Comparison of ENCODE assay signal across 2 cellular contexts in the genomic region with DNA sequence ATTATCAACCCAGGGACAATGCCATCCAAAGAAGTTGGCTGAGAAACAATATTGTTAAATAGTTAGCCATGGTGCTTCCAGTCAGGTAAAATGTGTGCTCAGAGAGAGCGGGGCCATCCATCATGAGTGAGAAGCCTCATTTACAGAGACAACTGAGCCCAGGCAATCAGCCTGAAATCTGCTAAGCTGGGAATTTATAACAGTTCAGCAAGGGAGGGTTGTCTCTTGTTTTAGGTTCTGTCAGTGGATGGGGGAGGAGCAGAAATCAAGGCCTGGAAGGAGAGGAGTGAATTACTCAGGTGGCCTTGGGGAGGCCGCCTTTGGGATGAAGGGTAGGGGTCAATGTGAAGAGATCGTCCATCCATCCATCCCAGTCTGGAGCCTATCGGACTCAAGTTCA.
TF ChIP-seq lines count a peak whose summit lies in the region.

No MANE protein-coding gene starts in this region.

TF ChIP-seq in GM23338, 12 proteins besides CTCF, POLR2A, EP300 and RAD21:
- TF ChIP-seq JUNB (IDR thresholded peaks at IDR 0.05; ENCODE audit: unreplicated experiment) (no peak), ZNF331 (CRISPR knock-in tag; IDR thresholded peaks at IDR 0.05; ENCODE audit: low read depth) (no peak), ZNF114 (CRISPR knock-in tag; IDR thresholded peaks at IDR 0.05) (no peak)
- TF ChIP-seq, protein P1, sequence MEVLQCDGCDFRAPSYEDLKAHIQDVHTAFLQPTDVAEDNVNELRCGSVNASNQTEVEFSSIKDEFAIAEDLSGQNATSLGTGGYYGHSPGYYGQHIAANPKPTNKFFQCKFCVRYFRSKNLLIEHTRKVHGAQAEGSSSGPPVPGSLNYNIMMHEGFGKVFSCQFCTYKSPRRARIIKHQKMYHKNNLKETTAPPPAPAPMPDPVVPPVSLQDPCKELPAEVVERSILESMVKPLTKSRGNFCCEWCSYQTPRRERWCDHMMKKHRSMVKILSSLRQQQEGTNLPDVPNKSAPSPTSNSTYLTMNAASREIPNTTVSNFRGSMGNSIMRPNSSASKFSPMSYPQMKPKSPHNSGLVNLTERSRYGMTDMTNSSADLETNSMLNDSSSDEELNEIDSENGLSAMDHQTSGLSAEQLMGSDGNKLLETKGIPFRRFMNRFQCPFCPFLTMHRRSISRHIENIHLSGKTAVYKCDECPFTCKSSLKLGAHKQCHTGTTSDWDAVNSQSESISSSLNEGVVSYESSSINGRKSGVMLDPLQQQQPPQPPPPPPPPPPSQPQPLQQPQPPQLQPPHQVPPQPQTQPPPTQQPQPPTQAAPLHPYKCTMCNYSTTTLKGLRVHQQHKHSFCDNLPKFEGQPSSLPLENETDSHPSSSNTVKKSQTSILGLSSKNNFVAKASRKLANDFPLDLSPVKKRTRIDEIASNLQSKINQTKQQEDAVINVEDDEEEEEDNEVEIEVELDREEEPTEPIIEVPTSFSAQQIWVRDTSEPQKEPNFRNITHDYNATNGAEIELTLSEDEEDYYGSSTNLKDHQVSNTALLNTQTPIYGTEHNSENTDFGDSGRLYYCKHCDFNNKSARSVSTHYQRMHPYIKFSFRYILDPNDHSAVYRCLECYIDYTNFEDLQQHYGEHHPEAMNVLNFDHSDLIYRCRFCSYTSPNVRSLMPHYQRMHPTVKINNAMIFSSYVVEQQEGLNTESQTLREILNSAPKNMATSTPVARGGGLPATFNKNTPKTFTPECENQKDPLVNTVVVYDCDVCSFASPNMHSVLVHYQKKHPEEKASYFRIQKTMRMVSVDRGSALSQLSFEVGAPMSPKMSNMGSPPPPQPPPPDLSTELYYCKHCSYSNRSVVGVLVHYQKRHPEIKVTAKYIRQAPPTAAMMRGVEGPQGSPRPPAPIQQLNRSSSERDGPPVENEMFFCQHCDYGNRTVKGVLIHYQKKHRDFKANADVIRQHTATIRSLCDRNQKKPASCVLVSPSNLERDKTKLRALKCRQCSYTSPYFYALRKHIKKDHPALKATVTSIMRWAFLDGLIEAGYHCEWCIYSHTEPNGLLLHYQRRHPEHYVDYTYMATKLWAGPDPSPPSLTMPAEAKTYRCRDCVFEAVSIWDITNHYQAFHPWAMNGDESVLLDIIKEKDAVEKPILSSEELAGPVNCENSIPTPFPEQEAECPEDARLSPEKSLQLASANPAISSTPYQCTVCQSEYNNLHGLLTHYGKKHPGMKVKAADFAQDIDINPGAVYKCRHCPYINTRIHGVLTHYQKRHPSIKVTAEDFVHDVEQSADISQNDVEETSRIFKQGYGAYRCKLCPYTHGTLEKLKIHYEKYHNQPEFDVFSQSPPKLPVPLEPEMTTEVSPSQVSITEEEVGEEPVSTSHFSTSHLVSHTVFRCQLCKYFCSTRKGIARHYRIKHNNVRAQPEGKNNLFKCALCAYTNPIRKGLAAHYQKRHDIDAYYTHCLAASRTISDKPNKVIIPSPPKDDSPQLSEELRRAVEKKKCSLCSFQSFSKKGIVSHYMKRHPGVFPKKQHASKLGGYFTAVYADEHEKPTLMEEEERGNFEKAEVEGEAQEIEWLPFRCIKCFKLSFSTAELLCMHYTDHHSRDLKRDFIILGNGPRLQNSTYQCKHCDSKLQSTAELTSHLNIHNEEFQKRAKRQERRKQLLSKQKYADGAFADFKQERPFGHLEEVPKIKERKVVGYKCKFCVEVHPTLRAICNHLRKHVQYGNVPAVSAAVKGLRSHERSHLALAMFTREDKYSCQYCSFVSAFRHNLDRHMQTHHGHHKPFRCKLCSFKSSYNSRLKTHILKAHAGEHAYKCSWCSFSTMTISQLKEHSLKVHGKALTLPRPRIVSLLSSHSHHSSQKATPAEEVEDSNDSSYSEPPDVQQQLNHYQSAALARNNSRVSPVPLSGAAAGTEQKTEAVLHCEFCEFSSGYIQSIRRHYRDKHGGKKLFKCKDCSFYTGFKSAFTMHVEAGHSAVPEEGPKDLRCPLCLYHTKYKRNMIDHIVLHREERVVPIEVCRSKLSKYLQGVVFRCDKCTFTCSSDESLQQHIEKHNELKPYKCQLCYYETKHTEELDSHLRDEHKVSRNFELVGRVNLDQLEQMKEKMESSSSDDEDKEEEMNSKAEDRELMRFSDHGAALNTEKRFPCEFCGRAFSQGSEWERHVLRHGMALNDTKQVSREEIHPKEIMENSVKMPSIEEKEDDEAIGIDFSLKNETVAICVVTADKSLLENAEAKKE (CRISPR knock-in tag; IDR thresholded peaks at IDR 0.05) = no peak
- TF ChIP-seq, protein P2, sequence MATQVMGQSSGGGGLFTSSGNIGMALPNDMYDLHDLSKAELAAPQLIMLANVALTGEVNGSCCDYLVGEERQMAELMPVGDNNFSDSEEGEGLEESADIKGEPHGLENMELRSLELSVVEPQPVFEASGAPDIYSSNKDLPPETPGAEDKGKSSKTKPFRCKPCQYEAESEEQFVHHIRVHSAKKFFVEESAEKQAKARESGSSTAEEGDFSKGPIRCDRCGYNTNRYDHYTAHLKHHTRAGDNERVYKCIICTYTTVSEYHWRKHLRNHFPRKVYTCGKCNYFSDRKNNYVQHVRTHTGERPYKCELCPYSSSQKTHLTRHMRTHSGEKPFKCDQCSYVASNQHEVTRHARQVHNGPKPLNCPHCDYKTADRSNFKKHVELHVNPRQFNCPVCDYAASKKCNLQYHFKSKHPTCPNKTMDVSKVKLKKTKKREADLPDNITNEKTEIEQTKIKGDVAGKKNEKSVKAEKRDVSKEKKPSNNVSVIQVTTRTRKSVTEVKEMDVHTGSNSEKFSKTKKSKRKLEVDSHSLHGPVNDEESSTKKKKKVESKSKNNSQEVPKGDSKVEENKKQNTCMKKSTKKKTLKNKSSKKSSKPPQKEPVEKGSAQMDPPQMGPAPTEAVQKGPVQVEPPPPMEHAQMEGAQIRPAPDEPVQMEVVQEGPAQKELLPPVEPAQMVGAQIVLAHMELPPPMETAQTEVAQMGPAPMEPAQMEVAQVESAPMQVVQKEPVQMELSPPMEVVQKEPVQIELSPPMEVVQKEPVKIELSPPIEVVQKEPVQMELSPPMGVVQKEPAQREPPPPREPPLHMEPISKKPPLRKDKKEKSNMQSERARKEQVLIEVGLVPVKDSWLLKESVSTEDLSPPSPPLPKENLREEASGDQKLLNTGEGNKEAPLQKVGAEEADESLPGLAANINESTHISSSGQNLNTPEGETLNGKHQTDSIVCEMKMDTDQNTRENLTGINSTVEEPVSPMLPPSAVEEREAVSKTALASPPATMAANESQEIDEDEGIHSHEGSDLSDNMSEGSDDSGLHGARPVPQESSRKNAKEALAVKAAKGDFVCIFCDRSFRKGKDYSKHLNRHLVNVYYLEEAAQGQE (IDR thresholded peaks at IDR 0.05; ENCODE audit: unreplicated experiment) = no peak

TF ChIP-seq in H1, 55 proteins besides CTCF, POLR2A, EP300 and RAD21 (continued from another document):
- TF ChIP-seq SP2 (IDR thresholded peaks at IDR 0.05; ENCODE audit: low read length) (no peak), SP1 (IDR thresholded peaks at IDR 0.05; ENCODE audit: low read depth, low read length) (no peak), GABPA (IDR thresholded peaks at IDR 0.05; ENCODE audit: borderline replicate concordance, insufficient read depth, low read length) (no peak), PHF8 (conservative IDR thresholded peaks at IDR 0.05; ENCODE audit: low read depth, low read length) (no peak), KDM5A (IDR thresholded peaks at IDR 0.05; ENCODE audit: low read length) (no peak), FOSL1 (IDR thresholded peaks at IDR 0.05; ENCODE audit: insufficient read depth, low read depth, low read length) (no peak), KDM4A (IDR thresholded peaks at IDR 0.05; ENCODE audit: low read depth, low read length, severe bottlenecking) (no peak), KDM1A (IDR thresholded peaks at IDR 0.05; ENCODE audit: borderline replicate concordance, low read length) (no peak), CBX8 (IDR thresholded peaks at IDR 0.05; ENCODE audit: borderline replicate concordance, low read depth, low read length) (no peak), RNF2 (IDR thresholded peaks at IDR 0.05; ENCODE audit: borderline replicate concordance, low read depth, low read length, missing control alignments, poor library complexity, severe bottlenecking) (no peak), NANOG (IDR thresholded peaks at IDR 0.05; ENCODE audit: insufficient read depth, low read depth, low read length, poor library complexity, severe bottlenecking) (no peak), HDAC2 (IDR thresholded peaks at IDR 0.05; ENCODE audit: borderline replicate concordance in 1 of 2, low read depth in 2 of 2, low read length in 2 of 2) (no peak), EZH2 (IDR thresholded peaks at IDR 0.05; ENCODE audit: low read depth, low read length, severe bottlenecking) (no peak), TEAD4 (IDR thresholded peaks at IDR 0.05; ENCODE audit: low read depth, low read length) (no peak), SIRT6 (IDR thresholded peaks at IDR 0.05; ENCODE audit: low read length) (no peak)
- TF ChIP-seq, protein P3, sequence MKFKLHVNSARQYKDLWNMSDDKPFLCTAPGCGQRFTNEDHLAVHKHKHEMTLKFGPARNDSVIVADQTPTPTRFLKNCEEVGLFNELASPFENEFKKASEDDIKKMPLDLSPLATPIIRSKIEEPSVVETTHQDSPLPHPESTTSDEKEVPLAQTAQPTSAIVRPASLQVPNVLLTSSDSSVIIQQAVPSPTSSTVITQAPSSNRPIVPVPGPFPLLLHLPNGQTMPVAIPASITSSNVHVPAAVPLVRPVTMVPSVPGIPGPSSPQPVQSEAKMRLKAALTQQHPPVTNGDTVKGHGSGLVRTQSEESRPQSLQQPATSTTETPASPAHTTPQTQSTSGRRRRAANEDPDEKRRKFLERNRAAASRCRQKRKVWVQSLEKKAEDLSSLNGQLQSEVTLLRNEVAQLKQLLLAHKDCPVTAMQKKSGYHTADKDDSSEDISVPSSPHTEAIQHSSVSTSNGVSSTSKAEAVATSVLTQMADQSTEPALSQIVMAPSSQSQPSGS (IDR thresholded peaks at IDR 0.05; ENCODE audit: low read length) = no peak
